Comparison of ENCODE assay signal across 1 cellular context in genomic region chr17:59329558-59330313, GRCh38.
A peak's percentile ranks its signal among the peaks of the same experiment; 100 is the strongest.
TF ChIP-seq lines count a peak whose summit lies in the region.

No MANE protein-coding gene starts in this region.

TF ChIP-seq in K562, 482 proteins besides CTCF, POLR2A, EP300 and RAD21 (continued from another document):
- no peak for TF ChIP-seq ZNF280B (CRISPR knock-in tag; IDR thresholded peaks at IDR 0.05)
- no peak for TF ChIP-seq ETV1 (tag; conservative IDR thresholded peaks at IDR 0.05; ENCODE audit: low read depth)
- TF ChIP-seq FOXM1 (IDR thresholded peaks at IDR 0.05; ENCODE audit: low read depth): peak; percentile 51; the same call in 1 of the 2 replicates
- no peak for TF ChIP-seq FOXM1 (CRISPR knock-in tag; IDR thresholded peaks at IDR 0.05; ENCODE audit: low read depth)
- no peak for TF ChIP-seq ZBTB11 (CRISPR knock-in tag; IDR thresholded peaks at IDR 0.05)
- 0 out of 2 replicates have a peak, but pooled peaks have one; percentile 6 for TF ChIP-seq CREM (IDR thresholded peaks at IDR 0.05; ENCODE audit: low read depth)
- peak; percentile 35; the same call in 1 of the 2 replicates for TF ChIP-seq ZNF384 (IDR thresholded peaks at IDR 0.05; ENCODE audit: low read depth, low read length)
- no peak for TF ChIP-seq TSC22D4 (tag; IDR thresholded peaks at IDR 0.05)
- TF ChIP-seq HDGF (IDR thresholded peaks at IDR 0.05): no peak
- TF ChIP-seq MAZ (CRISPR knock-in tag; conservative IDR thresholded peaks at IDR 0.05 in 1 of 2, IDR thresholded peaks at IDR 0.05 in 1 of 2): peak in 1 of 2 experiments; percentile 55; a peak in 1 of 4 replicates
- TF ChIP-seq CHD4 (IDR thresholded peaks at IDR 0.05; ENCODE audit: insufficient read depth, insufficient replicate concordance, low read depth, low read length, poor library complexity, severe bottlenecking): no peak
- no peak for TF ChIP-seq DNMT1 (IDR thresholded peaks at IDR 0.05)
- no peak for TF ChIP-seq POLR2AphosphoS2 (IDR thresholded peaks at IDR 0.05; ENCODE audit: low read length)
- peak; percentile 83 for TF ChIP-seq DEAF1 (CRISPR knock-in tag; IDR thresholded peaks at IDR 0.05)
- TF ChIP-seq CREB3L1 (IDR thresholded peaks at IDR 0.05; ENCODE audit: borderline replicate concordance, low read depth): no peak
- TF ChIP-seq MNT (conservative IDR thresholded peaks at IDR 0.05): peak in 1 of 2 experiments; percentile 48; a peak in 1 of 4 replicates
- no peak for TF ChIP-seq PPARD (CRISPR knock-in tag; IDR thresholded peaks at IDR 0.05)
- TF ChIP-seq PURB (CRISPR knock-in tag; IDR thresholded peaks at IDR 0.05; ENCODE audit: low read depth): no peak
- TF ChIP-seq TBP (optimal IDR thresholded peaks at IDR 0.05; ENCODE audit: low read depth, low read length): peak; percentile 34
- TF ChIP-seq RNF2 (IDR thresholded peaks at IDR 0.05): no peak
- TF ChIP-seq FIP1L1 (IDR thresholded peaks at IDR 0.05; ENCODE audit: low read depth, low read length, poor library complexity, severe bottlenecking): no peak
TF ChIP-seq in K562: peak in this region for 22.
